In genomic region chr21:44194451-44194850, GRCh38 we compare ENCODE assay signal across 10 cellular contexts. TPM values are rescaled to one million over a fixed set of nuclear protein-coding genes. Genes with fewer than 3 reads are reported as not detected.
DNase-seq lines count a peak whose midpoint lies in the region; ATAC-seq and TF ChIP-seq lines count a peak whose summit lies in the region.
"Not testable (repeated sequence)": the region's sequence is repeated elsewhere in the genome, so short reads cannot be mapped to it uniquely, and the experiment has no call there.
"Had no signal": no experiment of that assay in that cellular context is flagged by ENCODE, and none has a peak within 500 bp of the region (broad histone marks: within the 10 kb centered on the region; RNA-seq: fewer than 3 reads in every experiment).

No MANE protein-coding gene starts in this region.

- DNase-seq in body of pancreas; Right ventricle myocardium superior; left cardiac atrium; right cardiac atrium; mucosa of descending colon; sciatic nerve (ENCODE audit: low spot score); aorta: not testable (repeated sequence)

- H3K36me3 ChIP-seq in body of pancreas (replicated peaks in 1 of 2; ENCODE audit: insufficient read depth in 1 of 2, low read depth in 2 of 2); gastroesophageal sphincter; mucosa of descending colon (ENCODE audit: low read depth); aorta (ENCODE audit: control insufficient read depth in 1 of 2, insufficient read depth in 2 of 2, low read length in 1 of 2): not testable (repeated sequence)

- H3K27ac ChIP-seq in body of pancreas; gastroesophageal sphincter; right cardiac atrium (ENCODE audit: low read length); aorta (ENCODE audit: low read depth in 1 of 2, low read length in 2 of 2): not testable (repeated sequence)

- not testable (repeated sequence) for H3K27me3 ChIP-seq in body of pancreas; gastroesophageal sphincter; right cardiac atrium (ENCODE audit: control insufficient read depth, insufficient read depth); aorta (ENCODE audit: control insufficient read depth in 1 of 2, insufficient read depth in 2 of 2, low read length in 1 of 2)

- ATAC-seq in body of pancreas (peak; percentile 31), gastroesophageal sphincter (peak; percentile 72), Right ventricle myocardium superior (ENCODE audit: poor library complexity) (peak; percentile 73), left cardiac atrium (peak; percentile 7 to 78), right cardiac atrium (peak; percentile 49 to 62), mucosa of descending colon (peak; percentile 49), sciatic nerve (peak; percentile 65), aorta (ENCODE audit: low FRiP score) (peak; percentile 47)

- not testable (repeated sequence) for TF ChIP-seq POLR2A in body of pancreas (IDR thresholded peaks at IDR 0.05); gastroesophageal sphincter (IDR thresholded peaks at IDR 0.05)

- not testable (repeated sequence) for H3K4me1 ChIP-seq in body of pancreas; gastroesophageal sphincter; right cardiac atrium (ENCODE audit: control insufficient read depth, insufficient read depth, low read length); mucosa of descending colon (ENCODE audit: low read depth); aorta (ENCODE audit: control insufficient read depth in 1 of 2, insufficient read depth in 2 of 2, low read length in 2 of 2)

- TF ChIP-seq CTCF in body of pancreas (IDR thresholded peaks at IDR 0.05); gastroesophageal sphincter (IDR thresholded peaks at IDR 0.05); mucosa of descending colon (IDR thresholded peaks at IDR 0.05): not testable (repeated sequence)

- WGBS in body of pancreas, 2 donors, result no CpG with 5 or more reads among the region's 9 CpGs
- no CpG with 5 or more reads among the region's 9 CpGs for WGBS in gastroesophageal sphincter (ENCODE audit: low coverage in 1 of 2), 2 donors
- WGBS in right cardiac atrium, result no CpG with 5 or more reads among the region's 9 CpGs
- WGBS in aorta, 2 donors, result no CpG with 5 or more reads among the region's 9 CpGs

- not testable (repeated sequence) for H3K9me3 ChIP-seq in body of pancreas; gastroesophageal sphincter; right cardiac atrium (ENCODE audit: control insufficient read depth, low read length); mucosa of descending colon; aorta (ENCODE audit: control insufficient read depth, low read length)

- not testable (repeated sequence) for H3K4me3 ChIP-seq in body of pancreas; gastroesophageal sphincter; right cardiac atrium (ENCODE audit: low read length); mucosa of descending colon; aorta (ENCODE audit: low read length in 2 of 2)

- intact Hi-C loops in body of pancreas (cut with DNase I); Right ventricle myocardium superior (cut with DNase I); left cardiac atrium (cut with DNase I); right cardiac atrium (cut with DNase I); mucosa of descending colon (cut with DNase I, micrococcal nuclease); sciatic nerve (cut with DNase I); aorta (cut with DNase I): not testable (repeated sequence)

- not testable (repeated sequence) for TF ChIP-seq EP300 in gastroesophageal sphincter (IDR thresholded peaks at IDR 0.05)

RNA-seq across cellular contexts. Expression of gene ICOSLG, which starts 46.3 kb away (rescaled TPM):
- total RNA-seq in body of pancreas, result 1 to 10 TPM; 1.6 to 2.0 TPM
- 1 to 10 TPM in 2 of 4 donors, under 1 TPM in 2; 0.40 to 1.9 (median 0.80) TPM for total RNA-seq in gastroesophageal sphincter
- 4.3 TPM for total RNA-seq in Right ventricle myocardium superior
- total RNA-seq in left cardiac atrium, result 1 to 10 TPM; 6.1 to 6.4 TPM
- 1 to 10 TPM in 2 of 4 donors, under 1 TPM in 2; 0.60 to 4.6 (median 1.7) TPM for total RNA-seq in right cardiac atrium
- 0.57 TPM for polyA plus RNA-seq in right cardiac atrium
- total RNA-seq in mucosa of descending colon, result 1 to 10 TPM; 3.0 to 8.5 (median 6.0) TPM
- total RNA-seq in sciatic nerve, result 5.3 TPM
- total RNA-seq in aorta, result 1 to 10 TPM; 3.1 to 3.9 TPM
- polyA plus RNA-seq in aorta, result under 1 TPM; 0.56 to 0.63 TPM
- total RNA-seq: G401 had no signal
- polyA plus RNA-seq: AG04450 had no signal
